Comparison of ENCODE assay signal across 11 cellular contexts in genomic region chr4:159150838-159151390, GRCh38. TPM values are rescaled to one million over a fixed set of nuclear protein-coding genes. Genes with fewer than 3 reads are reported as not detected.
DNase-seq lines count a peak whose midpoint lies in the region; ATAC-seq and TF ChIP-seq lines count a peak whose summit lies in the region.
"Had no signal": no experiment of that assay in that cellular context is flagged by ENCODE, and none has a peak within 500 bp of the region (broad histone marks: within the 10 kb centered on the region; RNA-seq: fewer than 3 reads in every experiment).

No MANE protein-coding gene starts in this region.

- H3K27ac Mint-ChIP-seq in WTC11: peak overlapping the region; percentile 93

- H3K9me3 Mint-ChIP-seq in WTC11: no peaks in the 10 kb centered on the region

- no peaks in the 10 kb centered on the region for H3K27me3 Mint-ChIP-seq in WTC11 (ENCODE audit: low read depth)

- no peaks in the 10 kb centered on the region for H3K36me3 Mint-ChIP-seq in WTC11

- peak; percentile 96 for DNase-seq in CMK (ENCODE audit: low read depth)
- no peak for DNase-seq in WTC11 (ENCODE audit: low spot score)
- DNase-seq in activated T-cell treated with anti-CD3 and anti-CD28 coated beads for 4 hours: no peak
- DNase-seq in NCI-H1694 treated with DMSO at 0.1 percent for 48 hours (lab: John Stamatoyannopoulos, UW): no peak
- DNase-seq: HCEC 1CT, T-helper 2 cell, uterus had no signal

- no peak for TF ChIP-seq CTCF in WTC11 (IDR thresholded peaks at IDR 0.05)

- no peak overlapping the region for H3K4me3 Mint-ChIP-seq in WTC11

- peaks cover 47% of the 10 kb centered on the region for H3K4me1 Mint-ChIP-seq in WTC11

- POLR2A ChIA-PET in WTC11 (lab: Charles Lee): no interaction called here

- CTCF ChIA-PET in WTC11 (lab: Charles Lee): no interaction called here

- ATAC-seq in GM19463 (IDR thresholded peaks at IDR 0.05; ENCODE audit: unreplicated experiment) (peak; percentile 72), HG03045 (IDR thresholded peaks at IDR 0.05; ENCODE audit: unreplicated experiment) (peak; percentile 53), WTC11 (peak; percentile 90), HG03457 (IDR thresholded peaks at IDR 0.05; ENCODE audit: unreplicated experiment) (no peak), GM21528 (IDR thresholded peaks at IDR 0.05; ENCODE audit: low FRiP score, unreplicated experiment) (no peak)

TF ChIP-seq in WTC11, 78 proteins besides CTCF, POLR2A, EP300 and RAD21:
- no peak for TF ChIP-seq NFYB (CRISPR knock-in tag; conservative IDR thresholded peaks at IDR 0.05; ENCODE audit: low read depth)
- TF ChIP-seq JAZF1 (CRISPR knock-in tag; IDR thresholded peaks at IDR 0.05): no peak
- no peak for TF ChIP-seq PRRX2 (CRISPR knock-in tag; IDR thresholded peaks at IDR 0.05)
- TF ChIP-seq SMAD4 (CRISPR knock-in tag; IDR thresholded peaks at IDR 0.05): no peak
- no peak for TF ChIP-seq ARID4B (CRISPR knock-in tag; IDR thresholded peaks at IDR 0.05; ENCODE audit: borderline replicate concordance)
- TF ChIP-seq SOX15 (CRISPR knock-in tag; IDR thresholded peaks at IDR 0.05): no peak
- TF ChIP-seq ZNF423 (CRISPR knock-in tag; IDR thresholded peaks at IDR 0.05): no peak
- TF ChIP-seq JUN (CRISPR knock-in tag; IDR thresholded peaks at IDR 0.05): no peak
TF ChIP-seq in WTC11: peak in this region for 0.

RNA-seq across cellular contexts. Expression of gene RAPGEF2, which starts 48.0 kb away (rescaled TPM):
- 32.3 to 40.6 TPM (median 33.4 TPM) in 3 replicates for total RNA-seq in WTC11 (2021)

Comparison
In these comparisons a context has a peak if more than half of its experiments do, and no peak if none do; other contexts are left out.
1. ATAC-seq: peak in GM19463 (single experiment), HG03045 (single experiment) and WTC11 (single experiment); none in HG03457 (single experiment) and GM21528 (single experiment).